Comparison of ENCODE assay signal across 26 cellular contexts in genomic region chr4:71855944-71856343, GRCh38.
"Had no signal": no experiment of that assay in that cellular context is flagged by ENCODE, and none has a peak within 500 bp of the region (broad histone marks: within the 10 kb centered on the region; RNA-seq: fewer than 3 reads in every experiment).

No MANE protein-coding gene starts in this region.

- H3K9me3 ChIP-seq: adrenal gland had no signal

- H3K4me3 ChIP-seq: adrenal gland, Peyer's patch, SJCRH30 had no signal

- H3K4me1 ChIP-seq: adrenal gland, Peyer's patch, SJCRH30 had no signal

- H3K36me3 Mint-ChIP-seq: activated naive CD8-positive, alpha-beta T cell treated with anti-CD3 and anti-CD28 coated beads, Interleukin-2, amount 10 ng/mL, durations not matched to agents 7 days and 5 days had no signal

- ATAC-seq: activated CD4-positive, alpha-beta T cell treated with anti-CD3 and anti-CD28 coated beads for 36 hours; activated T-helper 17 cell treated with anti-CD3 and anti-CD28 coated beads, Interleukin-2, amount 50 U/mL, for 72 hours; T-helper 17 cell had no signal

- H3K4me3 Mint-ChIP-seq: activated CD4-positive, alpha-beta memory T cell treated with anti-CD3 and anti-CD28 coated beads, Interleukin-2, amount 10 ng/mL, durations not matched to agents 7 days and 5 days; activated CD4-positive, alpha-beta T cell treated with anti-CD3 and anti-CD28 coated beads for 36 hours; activated naive CD8-positive, alpha-beta T cell treated with anti-CD3 and anti-CD28 coated beads, Interleukin-2, amount 10 ng/mL, durations not matched to agents 7 days and 5 days; activated T-helper 17 cell treated with anti-CD3 and anti-CD28 coated beads, Interleukin-2, amount 50 U/mL, for 72 hours; T-helper 17 cell had no signal

- H3K4me1 Mint-ChIP-seq: activated CD4-positive, alpha-beta memory T cell treated with anti-CD3 and anti-CD28 coated beads, Interleukin-2, amount 10 ng/mL, durations not matched to agents 7 days and 5 days; activated CD4-positive, alpha-beta T cell treated with anti-CD3 and anti-CD28 coated beads for 36 hours; activated naive CD8-positive, alpha-beta T cell treated with anti-CD3 and anti-CD28 coated beads, Interleukin-2, amount 10 ng/mL, durations not matched to agents 7 days and 5 days; activated T-helper 17 cell treated with anti-CD3 and anti-CD28 coated beads, Interleukin-2, amount 50 U/mL, for 72 hours; T-helper 17 cell had no signal

- H3K27ac ChIP-seq: adrenal gland, Peyer's patch, RWPE1, SJCRH30, WERI-Rb-1 had no signal

- H3K36me3 ChIP-seq: adrenal gland, Peyer's patch, SJCRH30, WERI-Rb-1 had no signal

- H3K27me3 Mint-ChIP-seq: activated CD4-positive, alpha-beta memory T cell treated with anti-CD3 and anti-CD28 coated beads, Interleukin-2, amount 10 ng/mL, durations not matched to agents 7 days and 5 days; activated CD4-positive, alpha-beta T cell treated with anti-CD3 and anti-CD28 coated beads for 36 hours; activated naive CD8-positive, alpha-beta T cell treated with anti-CD3 and anti-CD28 coated beads, Interleukin-2, amount 10 ng/mL, durations not matched to agents 7 days and 5 days; activated T-helper 17 cell treated with anti-CD3 and anti-CD28 coated beads, Interleukin-2, amount 50 U/mL, for 72 hours had no signal

- DNase-seq: activated CD4-positive, alpha-beta memory T cell treated with anti-CD3 and anti-CD28 coated beads, Interleukin-2, amount 10 ng/mL, durations not matched to agents 7 days and 5 days; activated CD4-positive, alpha-beta T cell treated with anti-CD3 and anti-CD28 coated beads for 36 hours; activated CD4-positive, alpha-beta T cell treated with anti-CD3 and anti-CD28 coated beads, Interleukin-2, amount 50 U/mL, for 1 hour; activated gamma-delta T cell treated with Interleukin-2 at 50 U/mL for 16 hours; activated naive CD4-positive, alpha-beta T cell treated with anti-CD3 and anti-CD28 coated beads, Interleukin-2, amount 50 U/mL, for 16 hours; activated naive CD8-positive, alpha-beta T cell treated with anti-CD3 and anti-CD28 coated beads, Interleukin-2, amount 10 ng/mL, durations not matched to agents 7 days and 5 days; activated T-cell treated with anti-CD3 and anti-CD28 coated beads for 4 hours; activated T-cell treated with anti-CD3 and anti-CD28 coated beads, Interleukin-2, amount 50 U/mL, for 48 hours; adrenal gland; anterior cingulate cortex; caudate nucleus; KG1; NCI-H1048; NCI-H1930; NCI-H2171; NCI-H226; NCI-H526 treated with DMSO at 0.1 percent for 48 hours; NCI-H82; Peyer's patch; Right ventricle myocardium superior; T-helper 17 cell; T-helper 9 cell; WERI-Rb-1 had no signal

- H3K9me3 Mint-ChIP-seq: activated naive CD8-positive, alpha-beta T cell treated with anti-CD3 and anti-CD28 coated beads, Interleukin-2, amount 10 ng/mL, durations not matched to agents 7 days and 5 days had no signal

- H3K27me3 ChIP-seq: adrenal gland, Peyer's patch, SJCRH30 had no signal

- H3K27ac Mint-ChIP-seq: activated CD4-positive, alpha-beta memory T cell treated with anti-CD3 and anti-CD28 coated beads, Interleukin-2, amount 10 ng/mL, durations not matched to agents 7 days and 5 days; activated CD4-positive, alpha-beta T cell treated with anti-CD3 and anti-CD28 coated beads for 36 hours; activated naive CD8-positive, alpha-beta T cell treated with anti-CD3 and anti-CD28 coated beads, Interleukin-2, amount 10 ng/mL, durations not matched to agents 7 days and 5 days; activated T-helper 17 cell treated with anti-CD3 and anti-CD28 coated beads, Interleukin-2, amount 50 U/mL, for 72 hours; T-helper 17 cell had no signal
